ENCODE assay signal across 9 cellular contexts in genomic region chr1:235199441-235199840, GRCh38. TPM values are rescaled to one million over a fixed set of nuclear protein-coding genes. Genes with fewer than 3 reads are reported as not detected.
A peak's percentile ranks its signal among the peaks of the same experiment; 100 is the strongest.
DNase-seq lines count a peak whose midpoint lies in the region; ATAC-seq, FAIRE-seq and TF ChIP-seq lines count a peak whose summit lies in the region.
"Had no signal": no experiment of that assay in that cellular context is flagged by ENCODE, and none has a peak within 500 bp of the region (broad histone marks: within the 10 kb centered on the region; RNA-seq: fewer than 3 reads in every experiment).

No MANE protein-coding gene starts in this region.

- H3K36me3 Mint-ChIP-seq in activated CD8-positive, alpha-beta memory T cell treated with anti-CD3 and anti-CD28 coated beads, Interleukin-2, amount 10 ng/mL, durations not matched to agents 7 days and 5 days: peaks cover 10% of the 10 kb centered on the region

- no peaks in the 10 kb centered on the region for H3K4me1 ChIP-seq in body of pancreas

- H3K27ac Mint-ChIP-seq in activated CD8-positive, alpha-beta memory T cell treated with anti-CD3 and anti-CD28 coated beads, Interleukin-2, amount 10 ng/mL, durations not matched to agents 7 days and 5 days: no peak overlapping the region
- H3K27ac Mint-ChIP-seq: activated naive CD8-positive, alpha-beta T cell treated with anti-CD3 and anti-CD28 coated beads, Interleukin-2, amount 10 ng/mL, durations not matched to agents 7 days and 5 days had no signal

- no peaks in the 10 kb centered on the region for H3K27me3 Mint-ChIP-seq in activated CD8-positive, alpha-beta memory T cell treated with anti-CD3 and anti-CD28 coated beads, Interleukin-2, amount 10 ng/mL, durations not matched to agents 7 days and 5 days
- H3K27me3 Mint-ChIP-seq: activated naive CD8-positive, alpha-beta T cell treated with anti-CD3 and anti-CD28 coated beads, Interleukin-2, amount 10 ng/mL, durations not matched to agents 7 days and 5 days had no signal

- H3K27me3 ChIP-seq in body of pancreas: no peaks in the 10 kb centered on the region

- POLR2A ChIA-PET in HEK293T (lab: Yijun Ruan, JAX): no interaction called here

- H3K36me3 ChIP-seq in body of pancreas (replicated peaks in 1 of 2; ENCODE audit: insufficient read depth in 1 of 2, low read depth in 2 of 2): peaks cover 0 to 2% of the 10 kb centered on the region in 2 donors

- H3K27ac ChIP-seq in body of pancreas: no peak overlapping the region

- intact Hi-C loops in body of pancreas (cut with DNase I): no loop called here

- no peaks in the 10 kb centered on the region for H3K9me3 Mint-ChIP-seq in activated CD8-positive, alpha-beta memory T cell treated with anti-CD3 and anti-CD28 coated beads, Interleukin-2, amount 10 ng/mL, durations not matched to agents 7 days and 5 days (ENCODE audit: low read depth)
- H3K9me3 Mint-ChIP-seq: activated naive CD8-positive, alpha-beta T cell treated with anti-CD3 and anti-CD28 coated beads, Interleukin-2, amount 10 ng/mL, durations not matched to agents 7 days and 5 days had no signal

- H3K4me3 Mint-ChIP-seq in activated CD8-positive, alpha-beta memory T cell treated with anti-CD3 and anti-CD28 coated beads, Interleukin-2, amount 10 ng/mL, durations not matched to agents 7 days and 5 days: no peak overlapping the region
- H3K4me3 Mint-ChIP-seq: activated naive CD8-positive, alpha-beta T cell treated with anti-CD3 and anti-CD28 coated beads, Interleukin-2, amount 10 ng/mL, durations not matched to agents 7 days and 5 days had no signal

- DNase-seq in HEK293T (ENCODE audit: extremely low spot score) (peak; percentile 63), body of pancreas (no peak), kidney tubule cell (ENCODE audit: low spot score) (peak; percentile 10)
- no peak for DNase-seq in activated CD8-positive, alpha-beta memory T cell treated with anti-CD3 and anti-CD28 coated beads, Interleukin-2, amount 10 ng/mL, durations not matched to agents 7 days and 5 days
- DNase-seq: activated naive CD8-positive, alpha-beta T cell treated with anti-CD3 and anti-CD28 coated beads, Interleukin-2, amount 10 ng/mL, durations not matched to agents 7 days and 5 days had no signal

- TF ChIP-seq CTCF in body of pancreas (IDR thresholded peaks at IDR 0.05): peak in 4 of 7 experiments; percentile 20 to 43 (median 36)

- WGBS in body of pancreas, 2 donors: 44 to 51% methylated on average over 6 of the region's 6 CpGs

- H3K4me1 Mint-ChIP-seq in activated CD8-positive, alpha-beta memory T cell treated with anti-CD3 and anti-CD28 coated beads, Interleukin-2, amount 10 ng/mL, durations not matched to agents 7 days and 5 days: peaks cover 2% of the 10 kb centered on the region

- H3K9me3 ChIP-seq in body of pancreas: no peaks in the 10 kb centered on the region

- FAIRE-seq in A204.1 (lab: Jason Lieb, UNC): peak; percentile 82

- ATAC-seq in body of pancreas (no peak), HG02970 (IDR thresholded peaks at IDR 0.05; ENCODE audit: low FRiP score, unreplicated experiment) (no peak), HG02973 (IDR thresholded peaks at IDR 0.05; ENCODE audit: unreplicated experiment) (no peak), GM21381 (IDR thresholded peaks at IDR 0.05; ENCODE audit: unreplicated experiment) (no peak)
- ATAC-seq in activated CD8-positive, alpha-beta memory T cell treated with anti-CD3 and anti-CD28 coated beads, Interleukin-2, amount 10 ng/mL, durations not matched to agents 7 days and 5 days: no peak

- H3K4me3 ChIP-seq in body of pancreas: no peak overlapping the region

- TF ChIP-seq POLR2A in body of pancreas (IDR thresholded peaks at IDR 0.05): no peak

- CTCF ChIA-PET in HEK293T (lab: Yijun Ruan, JAX): interaction anchor here (1.0 to 4.3 kb wide), 2 partner anchors 217 to 222 kb away, joined by 3 to 24 read pairs; no protein-coding TSS in a partner anchor
- CTCF ChIA-PET in activated CD8-positive, alpha-beta memory T cell treated with anti-CD3 and anti-CD28 coated beads, Interleukin-2, amount 10 ng/mL, durations not matched to agents 7 days and 5 days (lab: Charles Lee): no interaction called here

TF ChIP-seq in HEK293T, 16 proteins besides CTCF, POLR2A, EP300 and RAD21:
- TF ChIP-seq ELF4 (IDR thresholded peaks at IDR 0.05): no peak
- TF ChIP-seq L3MBTL2 (conservative IDR thresholded peaks at IDR 0.05): no peak
- TF ChIP-seq ZNF384 (IDR thresholded peaks at IDR 0.05): no peak
- TF ChIP-seq SUZ12 (IDR thresholded peaks at IDR 0.05): no peak
- TF ChIP-seq FOXA1 (IDR thresholded peaks at IDR 0.05): no peak
- no peak for TF ChIP-seq FOXM1 (IDR thresholded peaks at IDR 0.05; ENCODE audit: borderline replicate concordance)
- TF ChIP-seq TARDBP (IDR thresholded peaks at IDR 0.05): no peak
- TF ChIP-seq BHLHE40 (IDR thresholded peaks at IDR 0.05; ENCODE audit: borderline replicate concordance): no peak
- no peak for TF ChIP-seq ARNT (IDR thresholded peaks at IDR 0.05)
- TF ChIP-seq CTBP1 (IDR thresholded peaks at IDR 0.05; ENCODE audit: borderline replicate concordance): no peak
- TF ChIP-seq, protein P1, sequence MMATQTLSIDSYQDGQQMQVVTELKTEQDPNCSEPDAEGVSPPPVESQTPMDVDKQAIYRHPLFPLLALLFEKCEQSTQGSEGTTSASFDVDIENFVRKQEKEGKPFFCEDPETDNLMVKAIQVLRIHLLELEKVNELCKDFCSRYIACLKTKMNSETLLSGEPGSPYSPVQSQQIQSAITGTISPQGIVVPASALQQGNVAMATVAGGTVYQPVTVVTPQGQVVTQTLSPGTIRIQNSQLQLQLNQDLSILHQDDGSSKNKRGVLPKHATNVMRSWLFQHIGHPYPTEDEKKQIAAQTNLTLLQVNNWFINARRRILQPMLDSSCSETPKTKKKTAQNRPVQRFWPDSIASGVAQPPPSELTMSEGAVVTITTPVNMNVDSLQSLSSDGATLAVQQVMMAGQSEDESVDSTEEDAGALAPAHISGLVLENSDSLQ (IDR thresholded peaks at IDR 0.05): no peak
- no peak for TF ChIP-seq HDGF (IDR thresholded peaks at IDR 0.05; ENCODE audit: borderline replicate concordance)
- no peak for TF ChIP-seq NFRKB (IDR thresholded peaks at IDR 0.05)
- no peak for TF ChIP-seq FOXK2 (IDR thresholded peaks at IDR 0.05)
- TF ChIP-seq LEF1 (IDR thresholded peaks at IDR 0.05; ENCODE audit: borderline replicate concordance): no peak
- TF ChIP-seq SP1 (IDR thresholded peaks at IDR 0.05): no peak

RNA-seq across cellular contexts. Expression of gene RBM34, which starts 38.4 kb away (rescaled TPM):
- 10 to 100 TPM; 13.2 to 26.2 TPM for total RNA-seq in body of pancreas
- 100 to 1,000 TPM; 111 to 116 TPM for total RNA-seq in activated CD8-positive, alpha-beta memory T cell treated with anti-CD3 and anti-CD28 coated beads, Interleukin-2, amount 10 ng/mL, durations not matched to agents 7 days and 5 days

Comparison
In these comparisons a context has a peak if more than half of its experiments do, and no peak if none do; other contexts are left out.
1. DNase-seq: peak in HEK293T (single experiment) and kidney tubule cell (single experiment); none in body of pancreas (0 of 4) and activated CD8-positive, alpha-beta memory T cell treated with anti-CD3 and anti-CD28 coated beads, Interleukin-2, amount 10 ng/mL, durations not matched to agents 7 days and 5 days (single experiment).
2. RNA of gene RBM34, which starts 38.4 kb away (total RNA-seq): 111 to 116 TPM in activated CD8-positive, alpha-beta memory T cell treated with anti-CD3 and anti-CD28 coated beads, Interleukin-2, amount 10 ng/mL, durations not matched to agents 7 days and 5 days; 13.2 to 26.2 TPM in body of pancreas; every median in the first group is over 4 times any median in the second.